Comparison of ENCODE assay signal across 17 cellular contexts in the genomic region with DNA sequence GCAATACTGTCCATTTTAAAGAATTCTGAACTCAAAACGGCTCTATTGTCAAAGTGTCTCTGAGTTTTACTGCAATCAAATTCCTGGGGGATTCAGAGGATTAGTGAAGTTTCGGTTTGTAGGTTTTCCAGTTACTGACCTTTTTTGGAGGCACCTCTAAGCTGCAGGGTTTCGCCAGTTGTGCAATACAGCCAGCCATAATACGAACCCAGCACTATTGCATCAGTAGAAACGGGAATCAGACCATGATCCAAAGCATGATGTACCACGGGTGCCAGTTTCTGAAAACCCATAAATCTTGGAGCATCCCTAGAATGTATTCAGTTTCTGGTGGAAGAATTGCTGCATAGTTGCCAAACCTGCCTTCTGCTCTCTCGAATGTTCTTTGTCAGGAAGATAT.
A peak's percentile ranks its signal among the peaks of the same experiment; 100 is the strongest.
DNase-seq lines count a peak whose midpoint lies in the region; ATAC-seq and TF ChIP-seq lines count a peak whose summit lies in the region.
"Had no signal": no experiment of that assay in that cellular context is flagged by ENCODE, and none has a peak within 500 bp of the region (broad histone marks: within the 10 kb centered on the region; RNA-seq: fewer than 3 reads in every experiment).

No MANE protein-coding gene starts in this region.

- peak; percentile 73 for ATAC-seq in Right ventricle myocardium superior (ENCODE audit: poor library complexity)

- no peaks in the 10 kb centered on the region for H3K9me3 ChIP-seq in adipocyte (ENCODE audit: control insufficient read depth, low read length)
- no peaks in the 10 kb centered on the region for H3K9me3 ChIP-seq in uterus
- H3K9me3 ChIP-seq: SJCRH30 had no signal

- H3K27me3 ChIP-seq in adipocyte (replicated peaks; ENCODE audit: control insufficient read depth, insufficient read depth, low read length) (no peaks in the 10 kb centered on the region), uterus (no peaks in the 10 kb centered on the region)
- H3K27me3 ChIP-seq: SJCRH30 had no signal

- H3K27ac ChIP-seq in uterus, result no peak overlapping the region
- H3K27ac ChIP-seq: SJCRH30, suprapubic skin had no signal

- H3K4me3 ChIP-seq in adipocyte (ENCODE audit: low read length), result peak overlapping the region; percentile 45
- H3K4me3 ChIP-seq in foreskin fibroblast (ENCODE audit: low read depth in 1 of 2, low read length in 2 of 2), result peak overlapping the region; percentile 10 to 25
- no peak overlapping the region for H3K4me3 ChIP-seq in uterus
- H3K4me3 ChIP-seq: SJCRH30, suprapubic skin had no signal

- H3K9ac ChIP-seq in adipocyte (ENCODE audit: low read length), result no peak overlapping the region

- DNase-seq in Right ventricle myocardium superior, result no peak
- no peak for DNase-seq in cardiac septum (ENCODE audit: low spot score)
- peak; percentile 96 for DNase-seq in adipocyte (ENCODE audit: low read depth)
- DNase-seq in foreskin fibroblast, result peak; percentile 75 to 89
- DNase-seq in uterus, result peak; percentile 26 to 35
- DNase-seq in NCI-H187 (lab: John Stamatoyannopoulos, UW), result no peak
- DNase-seq in NCI-H1694 treated with DMSO at 0.1 percent for 48 hours (lab: John Stamatoyannopoulos, UW), result no peak
- no peak for DNase-seq in Kasumi-1 (lab: John Stamatoyannopoulos, UW)
- DNase-seq: activated CD4-positive, alpha-beta T cell treated with anti-CD3 and anti-CD28 coated beads, Interleukin-2, amount 10 ng/mL, durations not matched to agents 7 days and 5 days; amygdala; GDM1; GOT3; NCI-H2227 treated with DMSO at 0.1 percent for 48 hours; posterior cingulate gyrus; SJCRH30; T1000 had no signal

- H3K36me3 ChIP-seq in adipocyte (ENCODE audit: control insufficient read depth, insufficient read depth, low read length, severe bottlenecking) (no peaks in the 10 kb centered on the region), uterus (no peaks in the 10 kb centered on the region)
- H3K36me3 ChIP-seq: SJCRH30, suprapubic skin had no signal

- peaks cover 13% of the 10 kb centered on the region for H3K4me1 ChIP-seq in adipocyte (ENCODE audit: control insufficient read depth, insufficient read depth, low read length)
- no peaks in the 10 kb centered on the region for H3K4me1 ChIP-seq in uterus
- H3K4me1 ChIP-seq: SJCRH30, suprapubic skin had no signal

- TF ChIP-seq CTCF in foreskin fibroblast (IDR thresholded peaks at IDR 0.05; ENCODE audit: low read depth, low read length) (no peak), uterus (IDR thresholded peaks at IDR 0.05) (no peak)

- intact Hi-C loops in Right ventricle myocardium superior (cut with DNase I), result no loop called here
- intact Hi-C loops in cardiac septum (cut with DNase I), result no loop called here
- intact Hi-C loops in uterus (cut with DNase I; ENCODE audit: low total_unique reads), result no loop called here

- no peak for TF ChIP-seq POLR2A in uterus (IDR thresholded peaks at IDR 0.05)

Comparison
In these comparisons a context has a peak if more than half of its experiments do, and no peak if none do; other contexts are left out.
1. DNase-seq: peak in adipocyte (single experiment), foreskin fibroblast (2 of 2) and uterus (2 of 2); none in Right ventricle myocardium superior (single experiment), cardiac septum (single experiment), NCI-H187 (0 of 2), NCI-H1694 treated with DMSO at 0.1 percent for 48 hours (single experiment) and Kasumi-1 (0 of 2).
2. H3K4me3 ChIP-seq: peak in adipocyte (single experiment) and foreskin fibroblast (2 of 2); none in uterus (0 of 2).